9 cellular contexts compared by ENCODE assay signal in the genomic region with DNA sequence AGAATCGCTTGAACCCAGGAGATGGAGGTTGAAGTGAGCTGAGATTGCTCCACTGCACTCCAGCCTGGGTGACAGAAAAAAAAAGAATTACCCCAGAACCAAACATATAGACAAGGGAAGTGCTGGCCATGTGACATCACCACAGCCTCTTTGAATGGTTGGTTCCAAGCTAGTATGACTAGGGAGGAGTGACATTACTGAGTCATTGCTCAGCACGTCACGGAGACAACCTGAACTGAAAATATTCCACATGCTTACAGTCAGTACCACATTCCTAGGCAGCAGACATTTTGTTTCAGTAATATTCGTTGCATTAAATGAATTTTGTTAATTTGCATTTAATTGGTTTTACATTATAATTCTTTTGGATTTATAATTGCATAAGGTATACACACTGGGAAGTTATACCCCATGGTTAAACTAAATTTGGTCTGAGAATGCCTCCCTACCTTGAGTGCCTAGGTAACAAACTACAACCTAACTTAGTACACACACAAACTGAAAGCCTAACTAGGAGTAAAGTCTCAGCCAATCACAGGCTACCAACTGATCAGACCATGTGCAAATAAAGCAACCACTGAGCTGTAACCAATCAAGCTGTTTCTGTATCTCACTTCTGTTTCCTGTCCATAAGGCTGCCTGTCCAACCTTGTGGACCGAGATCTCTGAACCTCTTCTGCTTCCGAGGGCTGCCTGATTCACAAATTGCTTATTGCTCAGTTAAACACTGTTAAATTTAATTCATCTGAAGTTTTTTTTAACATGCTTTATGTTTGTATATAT.
DNase-seq lines count a peak whose midpoint lies in the region; ATAC-seq and TF ChIP-seq lines count a peak whose summit lies in the region.
"Had no signal": no experiment of that assay in that cellular context is flagged by ENCODE, and none has a peak within 500 bp of the region (broad histone marks: within the 10 kb centered on the region; RNA-seq: fewer than 3 reads in every experiment).

No MANE protein-coding gene starts in this region.

- DNase-seq in epithelial cell of esophagus (ENCODE audit: low read depth), result peak; percentile 53
- DNase-seq in 8988T, result no peak
- DNase-seq in CD4-positive, alpha-beta memory T cell, result no peak
- DNase-seq in chondrocyte (ENCODE audit: low spot score), result no peak
- DNase-seq: activated T-cell treated with anti-CD3 and anti-CD28 coated beads, Interleukin-2, amount 50 U/mL, for 4 hours had no signal

- 0 out of 2 replicates have a peak overlapping the region, but pooled peaks have one; percentile 1 for H3K4me3 ChIP-seq in DOHH2 (ENCODE audit: low read length)
- no peak overlapping the region for H3K4me3 ChIP-seq in epithelial cell of esophagus (ENCODE audit: low read length)
- no peak overlapping the region for H3K4me3 ChIP-seq in CD4-positive, alpha-beta memory T cell (ENCODE audit: low read length in 2 of 2)

- intact Hi-C loops in CD4-positive, alpha-beta memory T cell (cut with micrococcal nuclease), result no loop called here

- H3K27me3 ChIP-seq in DOHH2 (ENCODE audit: control insufficient read depth, low read length), result no peaks in the 10 kb centered on the region
- H3K27me3 ChIP-seq in CD4-positive, alpha-beta memory T cell (ENCODE audit: insufficient read depth, low read length), result no peaks in the 10 kb centered on the region

- H3K36me3 ChIP-seq in DOHH2 (ENCODE audit: control insufficient read depth, low read length), result no peaks in the 10 kb centered on the region
- no peaks in the 10 kb centered on the region for H3K36me3 ChIP-seq in CD4-positive, alpha-beta memory T cell (ENCODE audit: insufficient read depth, low read length)

- peaks cover 4% of the 10 kb centered on the region; the same call in 1 of the 2 replicates for H3K9me3 ChIP-seq in DOHH2 (ENCODE audit: control insufficient read depth, insufficient read depth, low read length)
- no peaks in the 10 kb centered on the region for H3K9me3 ChIP-seq in CD4-positive, alpha-beta memory T cell (ENCODE audit: control insufficient read depth in 1 of 2, low read length in 2 of 2)

- no peaks in the 10 kb centered on the region for H3K9me3 Mint-ChIP-seq in CD4-positive, alpha-beta memory T cell
- no peaks in the 10 kb centered on the region for H3K9me3 Mint-ChIP-seq in chondrocyte (ENCODE audit: low read depth)
- H3K9me3 Mint-ChIP-seq: activated T-cell treated with anti-CD3 and anti-CD28 coated beads, Interleukin-2, amount 50 U/mL, for 4 hours had no signal

- peak; percentile 91 for ATAC-seq in GM21423 (IDR thresholded peaks at IDR 0.05; ENCODE audit: unreplicated experiment)
- peak; percentile 94 for ATAC-seq in HG03460 (IDR thresholded peaks at IDR 0.05; ENCODE audit: unreplicated experiment)
- no peak for ATAC-seq in GM19324 (IDR thresholded peaks at IDR 0.05; ENCODE audit: low FRiP score, unreplicated experiment)
- ATAC-seq: activated T-cell treated with anti-CD3 and anti-CD28 coated beads, Interleukin-2, amount 50 U/mL, for 4 hours had no signal

- H3K79me2 ChIP-seq in DOHH2 (ENCODE audit: control insufficient read depth, low read length), result no peaks in the 10 kb centered on the region

- H3K4me2 ChIP-seq in DOHH2 (ENCODE audit: low read length), result no peak overlapping the region

- no peaks in the 10 kb centered on the region for H3K9me2 ChIP-seq in DOHH2 (replicated peaks; ENCODE audit: control insufficient read depth, low read length)

- H3K4me1 Mint-ChIP-seq in CD4-positive, alpha-beta memory T cell, result peaks cover 9 to 11% (median 9%) of the 10 kb centered on the region in 4 donors
- peaks cover 52% of the 10 kb centered on the region for H3K4me1 Mint-ChIP-seq in chondrocyte (ENCODE audit: low read depth)

- H4K20me1 ChIP-seq in DOHH2 (ENCODE audit: control insufficient read depth, insufficient read depth, low read depth, low read length), result no peaks in the 10 kb centered on the region

- TF ChIP-seq CTCF in DOHH2 (IDR thresholded peaks at IDR 0.05; ENCODE audit: low read depth, low read length, poor library complexity, severe bottlenecking) (no peak), epithelial cell of esophagus (IDR thresholded peaks at IDR 0.05; ENCODE audit: insufficient read depth, low read depth, low read length, missing control alignments) (no peak), chondrocyte (IDR thresholded peaks at IDR 0.05) (no peak)

- H3K27me3 Mint-ChIP-seq in CD4-positive, alpha-beta memory T cell, result no peaks in the 10 kb centered on the region
- no peaks in the 10 kb centered on the region for H3K27me3 Mint-ChIP-seq in chondrocyte (ENCODE audit: low read depth)

- CTCF ChIA-PET in CD4-positive, alpha-beta memory T cell (lab: Charles Lee; ENCODE audit: partially characterized antibody), result no interaction called here

- H3K27ac Mint-ChIP-seq in CD4-positive, alpha-beta memory T cell, result no peak overlapping the region
- H3K27ac Mint-ChIP-seq in chondrocyte (ENCODE audit: unreplicated experiment), result no peak overlapping the region

- no peak overlapping the region for H3K27ac ChIP-seq in DOHH2 (ENCODE audit: low read depth, low read length)
- no peak overlapping the region for H3K27ac ChIP-seq in CD4-positive, alpha-beta memory T cell (ENCODE audit: low read depth, low read length)

- no peak overlapping the region for H3K4me3 Mint-ChIP-seq in CD4-positive, alpha-beta memory T cell
- H3K4me3 Mint-ChIP-seq in chondrocyte (ENCODE audit: unreplicated experiment), result no peak overlapping the region
- H3K4me3 Mint-ChIP-seq: activated T-cell treated with anti-CD3 and anti-CD28 coated beads, Interleukin-2, amount 50 U/mL, for 4 hours had no signal

- H3K4me1 ChIP-seq in DOHH2 (ENCODE audit: control insufficient read depth, low read length), result peaks cover 11% of the 10 kb centered on the region
- no peaks in the 10 kb centered on the region for H3K4me1 ChIP-seq in CD4-positive, alpha-beta memory T cell (ENCODE audit: insufficient read depth, low read length)

- POLR2A ChIA-PET in CD4-positive, alpha-beta memory T cell (lab: Charles Lee; ENCODE audit: partially characterized antibody), result no interaction called here

- H3K36me3 Mint-ChIP-seq in CD4-positive, alpha-beta memory T cell, result no peaks in the 10 kb centered on the region
- H3K36me3 Mint-ChIP-seq in chondrocyte (ENCODE audit: low read depth), result peaks cover 1% of the 10 kb centered on the region

- no peaks in the 10 kb centered on the region for H3F3A ChIP-seq in DOHH2 (ENCODE audit: control insufficient read depth, insufficient read depth)
